Comparison of ENCODE assay signal across 11 cellular contexts in genomic region chr9:128409998-128410397, GRCh38. TPM values are rescaled to one million over a fixed set of nuclear protein-coding genes. Genes with fewer than 3 reads are reported as not detected.
DNase-seq lines count a peak whose midpoint lies in the region; ATAC-seq and TF ChIP-seq lines count a peak whose summit lies in the region.
"Had no signal": no experiment of that assay in that cellular context is flagged by ENCODE, and none has a peak within 500 bp of the region (broad histone marks: within the 10 kb centered on the region; RNA-seq: fewer than 3 reads in every experiment).

No MANE protein-coding gene starts in this region.

- H3K4me3 Mint-ChIP-seq in stimulated activated effector memory CD8-positive, alpha-beta T cell treated with anti-CD3 and anti-CD28 coated beads, Interleukin-12 subunit alpha, Interleukin-12 subunit beta, amount 100 ng/mL, for 72 hours, result no peak overlapping the region

- no peaks in the 10 kb centered on the region for H3K9me3 Mint-ChIP-seq in stimulated activated effector memory CD8-positive, alpha-beta T cell treated with anti-CD3 and anti-CD28 coated beads, Interleukin-12 subunit alpha, Interleukin-12 subunit beta, amount 100 ng/mL, for 72 hours
- H3K9me3 Mint-ChIP-seq: activated T-helper 2 cell treated with anti-CD3 and anti-CD28 coated beads, Interferon-gamma antibody, Interleukin-2, Interleukin-4, amounts not matched to agents 10 μg/mL and 5 μg/mL and 100 μg/mL, durations not matched to agents 14 hours and 24 hours and 36 hours had no signal

- H3K36me3 Mint-ChIP-seq in stimulated activated effector memory CD8-positive, alpha-beta T cell treated with anti-CD3 and anti-CD28 coated beads, Interleukin-12 subunit alpha, Interleukin-12 subunit beta, amount 100 ng/mL, for 72 hours, result no peaks in the 10 kb centered on the region

- no peak overlapping the region for H3K27ac Mint-ChIP-seq in stimulated activated effector memory CD8-positive, alpha-beta T cell treated with anti-CD3 and anti-CD28 coated beads, Interleukin-12 subunit alpha, Interleukin-12 subunit beta, amount 100 ng/mL, for 72 hours
- H3K27ac Mint-ChIP-seq: activated T-helper 2 cell treated with anti-CD3 and anti-CD28 coated beads, Interferon-gamma antibody, Interleukin-2, Interleukin-4, amounts not matched to agents 10 μg/mL and 5 μg/mL and 100 μg/mL, durations not matched to agents 14 hours and 24 hours and 36 hours had no signal

- peak; percentile 50 for DNase-seq in DMS53 (lab: John Stamatoyannopoulos, UW)
- DNase-seq in DMS53 treated with DMSO at 0.1 percent for 48 hours (lab: John Stamatoyannopoulos, UW; ENCODE audit: unreplicated experiment), result no peak
- peak; percentile 28 for DNase-seq in OCI-M1 (lab: John Stamatoyannopoulos, UW)
- no peak for DNase-seq in epithelial cell of proximal tubule (ENCODE audit: low read depth)
- DNase-seq in renal cortical epithelial cell (ENCODE audit: low read depth), result peak; percentile 6
- DNase-seq in stimulated activated effector memory CD8-positive, alpha-beta T cell treated with anti-CD3 and anti-CD28 coated beads, Interleukin-12 subunit alpha, Interleukin-12 subunit beta, amount 100 ng/mL, for 72 hours (ENCODE audit: low spot score in 2 of 2), result no peak
- DNase-seq in activated effector memory CD4-positive, alpha-beta T cell treated with Interleukin-2 at 50 U/mL for 16 hours, result no peak
- DNase-seq: NCI-H1092; stimulated activated CD8-positive, alpha-beta memory T cell treated with anti-CD3 and anti-CD28 coated beads, Interleukin-4, amount 100 ng/mL, for 48 hours had no signal

- peaks cover 5% of the 10 kb centered on the region for H3K4me1 Mint-ChIP-seq in stimulated activated effector memory CD8-positive, alpha-beta T cell treated with anti-CD3 and anti-CD28 coated beads, Interleukin-12 subunit alpha, Interleukin-12 subunit beta, amount 100 ng/mL, for 72 hours

- H3K4me3 ChIP-seq in epithelial cell of proximal tubule (ENCODE audit: low read depth, low read length), result no peak overlapping the region

- TF ChIP-seq CTCF in epithelial cell of proximal tubule (conservative IDR thresholded peaks at IDR 0.05; ENCODE audit: low read depth, low read length), result peak; percentile 33

- no peak for ATAC-seq in GM19452 (IDR thresholded peaks at IDR 0.05; ENCODE audit: unreplicated experiment)
- ATAC-seq in stimulated activated effector memory CD8-positive, alpha-beta T cell treated with anti-CD3 and anti-CD28 coated beads, Interleukin-12 subunit alpha, Interleukin-12 subunit beta, amount 100 ng/mL, for 72 hours, result no peak

RNA-seq across cellular contexts. Expression of gene CERCAM, which starts 10.7 kb away (rescaled TPM):
- 49.1 and 55.7 TPM in 2 replicates for total RNA-seq in epithelial cell of proximal tubule
- 43.4 and 50.4 TPM in 2 replicates for total RNA-seq in renal cortical epithelial cell

RNA-seq across cellular contexts. Expression of gene URM1, which starts 38.8 kb away (rescaled TPM):
- total RNA-seq in epithelial cell of proximal tubule (39.4 and 52.1 TPM in 2 replicates), renal cortical epithelial cell (21.9 and 43.7 TPM in 2 replicates)

RNA-seq across cellular contexts. Expression of gene ODF2, which starts 45.8 kb away (rescaled TPM):
- total RNA-seq in epithelial cell of proximal tubule, result 32.6 and 38.2 TPM in 2 replicates
- total RNA-seq in renal cortical epithelial cell, result 21.7 and 37.2 TPM in 2 replicates

Comparison
In these comparisons a context has a peak if more than half of its experiments do, and no peak if none do; other contexts are left out.
1. DNase-seq: peak in DMS53 (single experiment), OCI-M1 (single experiment) and renal cortical epithelial cell (single experiment); none in DMS53 treated with DMSO at 0.1 percent for 48 hours (single experiment), epithelial cell of proximal tubule (single experiment), stimulated activated effector memory CD8-positive, alpha-beta T cell treated with anti-CD3 and anti-CD28 coated beads, Interleukin-12 subunit alpha, Interleukin-12 subunit beta, amount 100 ng/mL, for 72 hours (0 of 2) and activated effector memory CD4-positive, alpha-beta T cell treated with Interleukin-2 at 50 U/mL for 16 hours (single experiment).